Comparison of ENCODE assay signal across 1 cellular context in genomic region chr9:92293452-92294296, GRCh38.
TF ChIP-seq lines count a peak whose summit lies in the region.

TSS of gene IARS1 (minus strand) at chr9:92293697. CDS start at chr9:92289419, 4,278 bp downstream.

TF ChIP-seq in HepG2, 621 proteins besides CTCF, POLR2A, EP300 and RAD21 (continued from another document):
- TF ChIP-seq ZNF670 (CRISPR knock-in tag; IDR thresholded peaks at IDR 0.05; ENCODE audit: borderline replicate concordance) (peak; percentile 53; the same call in 1 of the 2 replicates), ZNF773 (CRISPR knock-in tag; IDR thresholded peaks at IDR 0.05; ENCODE audit: borderline replicate concordance) (peak; percentile 55; the same call in 1 of the 2 replicates), KLF12 (CRISPR knock-in tag; IDR thresholded peaks at IDR 0.05; ENCODE audit: borderline replicate concordance) (peak; percentile 55; the same call in 1 of the 2 replicates), ZNF275 (CRISPR knock-in tag; IDR thresholded peaks at IDR 0.05; ENCODE audit: borderline replicate concordance) (peak; percentile 91; the same call in 1 of the 2 replicates), ZNF274 (CRISPR knock-in tag; IDR thresholded peaks at IDR 0.05) (peak; percentile 95), ZSCAN30 (CRISPR knock-in tag; IDR thresholded peaks at IDR 0.05) (no peak), ZNF30 (CRISPR knock-in tag; IDR thresholded peaks at IDR 0.05) (peak; percentile 82; the same call in 1 of the 2 replicates), MTA3 (CRISPR knock-in tag; IDR thresholded peaks at IDR 0.05) (no peak), NCOR1 (IDR thresholded peaks at IDR 0.05; ENCODE audit: borderline replicate concordance, low read length) (peak; percentile 23; the same call in 1 of the 2 replicates), PPARG (CRISPR knock-in tag; conservative IDR thresholded peaks at IDR 0.05) (no peak), SRY (CRISPR knock-in tag; IDR thresholded peaks at IDR 0.05) (peak; percentile 97; the same call in 1 of the 2 replicates), ZNF460 (CRISPR knock-in tag; IDR thresholded peaks at IDR 0.05; ENCODE audit: borderline replicate concordance) (no peak), TEAD2 (CRISPR knock-in tag; IDR thresholded peaks at IDR 0.05) (peak; percentile 67; the same call in 1 of the 2 replicates), TAF1 (CRISPR knock-in tag; IDR thresholded peaks at IDR 0.05) (peak; percentile 92), ZBTB8A (CRISPR knock-in tag; IDR thresholded peaks at IDR 0.05; ENCODE audit: borderline replicate concordance, low read depth) (no peak; the same call in 1 of the 2 replicates), NFIC (IDR thresholded peaks at IDR 0.05; ENCODE audit: low read length) (no peak), ZNF331 (CRISPR knock-in tag; IDR thresholded peaks at IDR 0.05) (peak; percentile 87), ELF4 (CRISPR knock-in tag; IDR thresholded peaks at IDR 0.05; ENCODE audit: borderline replicate concordance) (no peak), ZNF547 (CRISPR knock-in tag; IDR thresholded peaks at IDR 0.05) (peak; percentile 88), ZNF3 (CRISPR knock-in tag; IDR thresholded peaks at IDR 0.05) (no peak), ZNF12 (CRISPR knock-in tag; IDR thresholded peaks at IDR 0.05) (peak; percentile 76; the same call in 1 of the 2 replicates), NR2F1 (CRISPR knock-in tag; IDR thresholded peaks at IDR 0.05) (no peak), ZNF503 (CRISPR knock-in tag; IDR thresholded peaks at IDR 0.05) (peak; percentile 77), ZBTB3 (CRISPR knock-in tag; IDR thresholded peaks at IDR 0.05; ENCODE audit: borderline replicate concordance, low read depth) (peak; percentile 98), GZF1 (CRISPR knock-in tag; IDR thresholded peaks at IDR 0.05) (0 out of 2 replicates have a peak, but pooled peaks have one; percentile 60), U2AF1 (optimal IDR thresholded peaks at IDR 0.05; ENCODE audit: low read depth, low read length) (no peak), ZNF343 (CRISPR knock-in tag; IDR thresholded peaks at IDR 0.05) (peak; percentile 55; the same call in 1 of the 2 replicates), ZNF260 (CRISPR knock-in tag; IDR thresholded peaks at IDR 0.05; ENCODE audit: borderline replicate concordance, low read depth) (no peak), IKZF1 (IDR thresholded peaks at IDR 0.05) (no peak), ZNF232 (CRISPR knock-in tag; IDR thresholded peaks at IDR 0.05; ENCODE audit: borderline replicate concordance) (peak; percentile 72), ETS1 (CRISPR knock-in tag; IDR thresholded peaks at IDR 0.05) (no peak), ARNT (IDR thresholded peaks at IDR 0.05) (no peak), SP140L (CRISPR knock-in tag; IDR thresholded peaks at IDR 0.05; ENCODE audit: borderline replicate concordance) (no peak; the same call in 1 of the 2 replicates), TMF1 (CRISPR knock-in tag; IDR thresholded peaks at IDR 0.05; ENCODE audit: low read depth) (peak; percentile 95), ZNF329 (CRISPR knock-in tag; IDR thresholded peaks at IDR 0.05; ENCODE audit: low read depth) (peak; percentile 91), RFX3 (CRISPR knock-in tag; IDR thresholded peaks at IDR 0.05) (no peak), ZNF207 (IDR thresholded peaks at IDR 0.05; ENCODE audit: borderline replicate concordance) (no peak), JDP2 (CRISPR knock-in tag; IDR thresholded peaks at IDR 0.05; ENCODE audit: borderline replicate concordance) (no peak; the same call in 1 of the 2 replicates)
- TF ChIP-seq, protein P1, sequence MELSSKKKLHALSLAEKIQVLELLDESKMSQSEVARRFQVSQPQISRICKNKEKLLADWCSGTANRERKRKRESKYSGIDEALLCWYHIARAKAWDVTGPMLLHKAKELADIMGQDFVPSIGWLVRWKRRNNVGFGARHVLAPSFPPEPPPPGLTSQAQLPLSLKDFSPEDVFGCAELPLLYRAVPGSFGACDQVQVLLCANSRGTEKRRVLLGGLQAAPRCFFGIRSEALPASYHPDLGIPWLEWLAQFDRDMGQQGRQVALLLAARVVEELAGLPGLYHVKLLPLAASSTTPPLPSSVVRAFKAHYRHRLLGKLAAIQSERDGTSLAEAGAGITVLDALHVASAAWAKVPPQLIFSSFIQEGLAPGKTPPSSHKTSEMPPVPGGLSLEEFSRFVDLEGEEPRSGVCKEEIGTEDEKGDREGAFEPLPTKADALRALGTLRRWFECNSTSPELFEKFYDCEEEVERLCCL (CRISPR knock-in tag; IDR thresholded peaks at IDR 0.05; ENCODE audit: borderline replicate concordance) = peak; percentile 69; the same call in 1 of the 2 replicates
- TF ChIP-seq, protein P2, sequence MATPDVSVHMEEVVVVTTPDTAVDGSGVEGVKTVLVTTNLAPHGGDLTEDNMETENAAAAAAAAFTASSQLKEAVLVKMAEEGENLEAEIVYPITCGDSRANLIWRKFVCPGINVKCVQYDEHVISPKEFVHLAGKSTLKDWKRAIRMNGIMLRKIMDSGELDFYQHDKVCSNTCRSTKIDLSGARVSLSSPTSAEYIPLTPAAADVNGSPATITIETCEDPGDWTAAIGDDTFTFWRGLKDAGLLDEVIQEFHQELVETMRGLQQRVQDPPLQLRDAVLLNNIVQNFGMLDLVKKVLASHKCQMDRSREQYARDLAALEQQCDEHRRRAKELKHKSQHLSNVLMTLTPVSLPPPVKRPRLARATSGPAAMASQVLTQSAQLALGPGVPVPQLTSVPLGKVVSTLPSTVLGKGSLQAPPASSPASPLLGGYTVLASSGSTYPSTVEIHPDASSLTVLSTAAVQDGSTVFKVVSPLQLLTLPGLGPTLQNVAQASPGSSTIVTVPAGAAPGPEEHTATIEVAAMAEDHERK (CRISPR knock-in tag; IDR thresholded peaks at IDR 0.05; ENCODE audit: low read depth) = peak; percentile 76
- TF ChIP-seq, protein P3, sequence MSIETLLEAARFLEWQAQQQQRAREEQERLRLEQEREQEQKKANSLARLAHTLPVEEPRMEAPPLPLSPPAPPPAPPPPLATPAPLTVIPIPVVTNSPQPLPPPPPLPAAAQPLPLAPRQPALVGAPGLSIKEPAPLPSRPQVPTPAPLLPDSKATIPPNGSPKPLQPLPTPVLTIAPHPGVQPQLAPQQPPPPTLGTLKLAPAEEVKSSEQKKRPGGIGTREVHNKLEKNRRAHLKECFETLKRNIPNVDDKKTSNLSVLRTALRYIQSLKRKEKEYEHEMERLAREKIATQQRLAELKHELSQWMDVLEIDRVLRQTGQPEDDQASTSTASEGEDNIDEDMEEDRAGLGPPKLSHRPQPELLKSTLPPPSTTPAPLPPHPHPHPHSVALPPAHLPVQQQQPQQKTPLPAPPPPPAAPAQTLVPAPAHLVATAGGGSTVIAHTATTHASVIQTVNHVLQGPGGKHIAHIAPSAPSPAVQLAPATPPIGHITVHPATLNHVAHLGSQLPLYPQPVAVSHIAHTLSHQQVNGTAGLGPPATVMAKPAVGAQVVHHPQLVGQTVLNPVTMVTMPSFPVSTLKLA (IDR thresholded peaks at IDR 0.05) = peak; percentile 96
TF ChIP-seq in HepG2: peak in this region for 413.
